15 cellular contexts compared by ENCODE assay signal in the genomic region with DNA sequence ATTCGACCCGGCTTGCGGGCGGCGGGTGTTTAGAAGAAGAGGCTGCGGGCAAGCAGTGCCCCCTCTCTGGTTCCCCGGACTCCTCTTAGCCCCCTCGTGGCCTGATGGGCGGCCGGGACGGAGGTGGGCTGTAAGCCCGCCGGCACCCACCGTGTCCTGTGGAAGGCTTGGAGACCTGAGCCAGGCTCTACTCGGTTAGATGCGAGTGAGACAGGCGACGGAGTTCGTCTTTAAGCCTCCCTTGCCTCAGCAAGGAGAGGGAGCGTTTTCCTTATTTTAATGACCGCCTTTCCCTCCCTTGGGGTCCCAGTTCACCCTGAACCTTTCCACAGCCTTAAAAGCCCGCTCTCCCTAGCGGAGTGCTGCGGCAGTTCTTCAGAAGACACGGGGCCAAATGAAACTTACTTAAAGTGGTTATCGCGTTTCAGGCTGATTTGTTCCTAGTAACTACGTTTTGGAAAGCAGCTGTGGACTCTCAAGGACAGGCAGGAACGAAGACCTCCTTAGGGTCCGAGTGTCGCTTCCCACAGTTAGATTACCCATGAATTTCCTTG. TPM values are rescaled to one million over a fixed set of nuclear protein-coding genes. Genes with fewer than 3 reads are reported as not detected.
A peak's percentile ranks its signal among the peaks of the same experiment; 100 is the strongest.
DNase-seq lines count a peak whose midpoint lies in the region; ATAC-seq, FAIRE-seq and TF ChIP-seq lines count a peak whose summit lies in the region.
"Had no signal": no experiment of that assay in that cellular context is flagged by ENCODE, and none has a peak within 500 bp of the region (broad histone marks: within the 10 kb centered on the region; RNA-seq: fewer than 3 reads in every experiment).

No MANE protein-coding gene starts in this region.

- no peak for FAIRE-seq in A549 (lab: Jason Lieb, UNC)
- FAIRE-seq: GM18507, keratinocyte had no signal

- POLR2A ChIA-PET in A549 (lab: Yijun Ruan, JAX), result no interaction called here
- POLR2A ChIA-PET in Panc1 (lab: Charles Lee), result no interaction called here
- POLR2A ChIA-PET in activated CD4-positive, alpha-beta T cell treated with anti-CD3 and anti-CD28 coated beads for 36 hours (lab: Charles Lee), result no interaction called here

- H3K4me3 ChIP-seq in A549 (no peak overlapping the region), Panc1 (ENCODE audit: low read depth in 2 of 2, low read length in 2 of 2) (peak overlapping the region; percentile 22 to 33), hepatocyte (peak overlapping the region; percentile 23), parathyroid adenoma (ENCODE audit: low read depth, low read length) (peak overlapping the region; percentile 27)

- TF ChIP-seq CTCF in A549 (IDR thresholded peaks at IDR 0.05) (no peak), Panc1 (IDR thresholded peaks at IDR 0.05) (no peak), hepatocyte (IDR thresholded peaks at IDR 0.05; ENCODE audit: poor library complexity) (no peak), parathyroid adenoma (IDR thresholded peaks at IDR 0.05) (no peak)

- WGBS in A549 (ENCODE audit: missing lambda C conversion rate), result 4% methylated on average over 23 of the region's 31 CpGs
- 46% methylated on average over 30 of the region's 31 CpGs for WGBS in hepatocyte (ENCODE audit: low lambda C conversion rate, missing lambda C conversion rate)

- no peak for TF ChIP-seq POLR2A in A549 (IDR thresholded peaks at IDR 0.05; ENCODE audit: low read length)

- H3K4me1 ChIP-seq in A549 (no peaks in the 10 kb centered on the region), Panc1 (ENCODE audit: control insufficient read depth, insufficient read depth, low read length) (0 out of 2 replicates have a peak, but pooled peaks cover 4% of the 10 kb centered on the region), hepatocyte (ENCODE audit: insufficient read depth) (no peaks in the 10 kb centered on the region), parathyroid adenoma (no peaks in the 10 kb centered on the region)

- H3K4me3 Mint-ChIP-seq in activated CD4-positive, alpha-beta T cell treated with anti-CD3 and anti-CD28 coated beads for 36 hours, result no peak overlapping the region

- H3K27me3 ChIP-seq in Panc1 (ENCODE audit: control insufficient read depth, insufficient read depth, low read length) (peaks cover 19% of the 10 kb centered on the region), hepatocyte (peaks cover 72% of the 10 kb centered on the region), parathyroid adenoma (ENCODE audit: control insufficient read depth, insufficient read depth, low read length) (no peaks in the 10 kb centered on the region)

- TF ChIP-seq RAD21 in A549 (conservative IDR thresholded peaks at IDR 0.05 in 1 of 2, IDR thresholded peaks at IDR 0.05 in 1 of 2), result no peak

- H3K36me3 ChIP-seq in Panc1 (ENCODE audit: control insufficient read depth, insufficient read depth, low read length), result no peaks in the 10 kb centered on the region
- H3K36me3 ChIP-seq in hepatocyte (replicated peaks; ENCODE audit: insufficient read depth, low read depth), result no peaks in the 10 kb centered on the region
- no peaks in the 10 kb centered on the region for H3K36me3 ChIP-seq in parathyroid adenoma (ENCODE audit: control insufficient read depth, insufficient read depth, low read length)

- H3K4me1 Mint-ChIP-seq in activated CD4-positive, alpha-beta T cell treated with anti-CD3 and anti-CD28 coated beads for 36 hours, result no peaks in the 10 kb centered on the region

- H2AFZ ChIP-seq in hepatocyte (peak overlapping the region; percentile 31), parathyroid adenoma (no peak overlapping the region)

- H4K20me1 ChIP-seq in hepatocyte (ENCODE audit: insufficient read depth, poor library complexity, severe bottlenecking), result no peaks in the 10 kb centered on the region

- ATAC-seq in A549 (peak in 1 of 2 experiments; percentile 21; a peak in 2 of 6 replicates), Panc1 (peak; percentile 35), HG03139 (IDR thresholded peaks at IDR 0.05; ENCODE audit: unreplicated experiment) (no peak), HG03025 (IDR thresholded peaks at IDR 0.05; ENCODE audit: low FRiP score, unreplicated experiment) (no peak)
- no peak for ATAC-seq in activated CD4-positive, alpha-beta T cell treated with anti-CD3 and anti-CD28 coated beads for 36 hours

- no peaks in the 10 kb centered on the region for H3K9me3 ChIP-seq in A549
- H3K9me3 ChIP-seq in Panc1 (ENCODE audit: control insufficient read depth, insufficient read depth, low read depth, low read length), result no peaks in the 10 kb centered on the region
- no peaks in the 10 kb centered on the region for H3K9me3 ChIP-seq in hepatocyte (ENCODE audit: low read depth)
- no peaks in the 10 kb centered on the region for H3K9me3 ChIP-seq in parathyroid adenoma (ENCODE audit: control insufficient read depth, low read length)

- no TSS peak for BruUV-seq in Panc1 (replicated peaks; lab: Mats Ljungman, UMichigan)

- H3K27ac Mint-ChIP-seq in activated CD4-positive, alpha-beta T cell treated with anti-CD3 and anti-CD28 coated beads for 36 hours, result no peak overlapping the region

- H3K79me2 ChIP-seq in hepatocyte (no peaks in the 10 kb centered on the region), parathyroid adenoma (no peaks in the 10 kb centered on the region)

- no peaks in the 10 kb centered on the region for H3K36me3 Mint-ChIP-seq in activated CD4-positive, alpha-beta T cell treated with anti-CD3 and anti-CD28 coated beads for 36 hours (ENCODE audit: low read depth)

- H3K27ac ChIP-seq in A549 (no peak overlapping the region), Panc1 (ENCODE audit: low read length) (no peak overlapping the region), hepatocyte (no peak overlapping the region), parathyroid adenoma (no peak overlapping the region)

- DNase-seq in A549 (ENCODE audit: low read depth in 1 of 2, low spot score in 1 of 2) (no peak), Panc1 (ENCODE audit: low read depth, low spot score) (no peak), hepatocyte (ENCODE audit: low spot score) (no peak), hippocampal formation (lab: John Stamatoyannopoulos, UW) (no peak)
- no peak for DNase-seq in activated CD4-positive, alpha-beta T cell treated with anti-CD3 and anti-CD28 coated beads for 36 hours
- DNase-seq: activated CD4-positive, alpha-beta T cell treated with anti-CD3 and anti-CD28 coated beads, Interleukin-2, amount 50 U/mL, for 1 hour; effector CD4-positive, alpha-beta T cell; naive B cell; NCI-H2029 treated with DMSO at 0.1 percent for 48 hours had no signal

- H3K27me3 Mint-ChIP-seq in activated CD4-positive, alpha-beta T cell treated with anti-CD3 and anti-CD28 coated beads for 36 hours, result peaks cover 29% of the 10 kb centered on the region

- intact Hi-C loops in Panc1 (cut with micrococcal nuclease; ENCODE audit: unreplicated experiment), result loop anchor here (10.0 kb wide), 1 partner anchor 604 kb away; no protein-coding TSS in a partner anchor
- intact Hi-C loops in activated CD4-positive, alpha-beta T cell treated with anti-CD3 and anti-CD28 coated beads for 36 hours (cut with DNase I, micrococcal nuclease), result no loop called here

- H3K9me2 ChIP-seq in hepatocyte (replicated peaks; ENCODE audit: insufficient read depth), result no peaks in the 10 kb centered on the region

- H3K9ac ChIP-seq in parathyroid adenoma, result no peak overlapping the region

- no peak for TF ChIP-seq EP300 in A549 (IDR thresholded peaks at IDR 0.05)

- peak overlapping the region; percentile 50; the same call in 2 of the 3 replicates for H3K4me2 ChIP-seq in A549
- H3K4me2 ChIP-seq in hepatocyte, result peak overlapping the region; percentile 86
- H3K4me2 ChIP-seq in parathyroid adenoma (ENCODE audit: low read length), result peak overlapping the region; percentile 44

- in situ Hi-C loops in Panc1 (cut with HindIII; ENCODE audit: low pct_unique_long_range_greater_than_20kb, low sequenced_read_pairs), result no loop called here

- H3K9me3 Mint-ChIP-seq in activated CD4-positive, alpha-beta T cell treated with anti-CD3 and anti-CD28 coated beads for 36 hours (ENCODE audit: low read depth), result peaks cover 1% of the 10 kb centered on the region

- CTCF ChIA-PET in A549 (lab: Yijun Ruan, JAX), result no interaction called here
- CTCF ChIA-PET in Panc1 (lab: Charles Lee), result no interaction called here
- CTCF ChIA-PET in activated CD4-positive, alpha-beta T cell treated with anti-CD3 and anti-CD28 coated beads for 36 hours (lab: Charles Lee), result no interaction called here

TF ChIP-seq in A549, 52 proteins besides CTCF, POLR2A, EP300 and RAD21:
- TF ChIP-seq BHLHE40 (IDR thresholded peaks at IDR 0.05; ENCODE audit: low read depth, low read length), result no peak
- TF ChIP-seq, protein P1, sequence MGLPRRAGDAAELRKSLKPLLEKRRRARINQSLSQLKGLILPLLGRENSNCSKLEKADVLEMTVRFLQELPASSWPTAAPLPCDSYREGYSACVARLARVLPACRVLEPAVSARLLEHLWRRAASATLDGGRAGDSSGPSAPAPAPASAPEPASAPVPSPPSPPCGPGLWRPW (IDR thresholded peaks at IDR 0.05), result no peak
- no peak for TF ChIP-seq FOSL2 (IDR thresholded peaks at IDR 0.05)
- TF ChIP-seq FOSL2 (CRISPR knock-in tag; IDR thresholded peaks at IDR 0.05), result no peak

RNA-seq across cellular contexts. Expression of a gene that starts 1.0 kb away (rescaled TPM):
- polyA plus RNA-seq in A549 (2011; rRNA removed), result not detected in 2 replicates
- not detected in 2 replicates for polyA plus RNA-seq in A549 (2012; cell fraction: cytosol; rRNA removed)
- polyA plus RNA-seq in A549 (2012; cell fraction: nucleus; rRNA removed), result not detected in 2 replicates
- polyA plus RNA-seq in A549 (2017; fragmentation: RNase III; extraction: RNeasy Plus Mini Kit Qiagen cat#74134 plus additional on column Dnase treatment), result not detected in 3 replicates
- polyA minus RNA-seq in A549 (2011; rRNA and poly(A)+ RNA removed), result not detected in 2 replicates
- total RNA-seq in Panc1 (2021; ENCODE audit: unreplicated experiment), result 0.59 TPM
- 0.22 TPM for polyA plus RNA-seq in Panc1 (2012; ENCODE audit: insufficient read length)
- total RNA-seq in hepatocyte, result 0.03 and 0.04 TPM in 2 replicates
- 0.16 TPM in 1 of 2 replicates, not detected in the other for polyA plus RNA-seq in hepatocyte
- not detected for total RNA-seq in activated CD4-positive, alpha-beta T cell treated with anti-CD3 and anti-CD28 coated beads for 36 hours
- total RNA-seq: fibroblast of villous mesenchyme had no signal
- polyA plus RNA-seq: keratinocyte had no signal
